12 cellular contexts compared by ENCODE assay signal in the genomic region with DNA sequence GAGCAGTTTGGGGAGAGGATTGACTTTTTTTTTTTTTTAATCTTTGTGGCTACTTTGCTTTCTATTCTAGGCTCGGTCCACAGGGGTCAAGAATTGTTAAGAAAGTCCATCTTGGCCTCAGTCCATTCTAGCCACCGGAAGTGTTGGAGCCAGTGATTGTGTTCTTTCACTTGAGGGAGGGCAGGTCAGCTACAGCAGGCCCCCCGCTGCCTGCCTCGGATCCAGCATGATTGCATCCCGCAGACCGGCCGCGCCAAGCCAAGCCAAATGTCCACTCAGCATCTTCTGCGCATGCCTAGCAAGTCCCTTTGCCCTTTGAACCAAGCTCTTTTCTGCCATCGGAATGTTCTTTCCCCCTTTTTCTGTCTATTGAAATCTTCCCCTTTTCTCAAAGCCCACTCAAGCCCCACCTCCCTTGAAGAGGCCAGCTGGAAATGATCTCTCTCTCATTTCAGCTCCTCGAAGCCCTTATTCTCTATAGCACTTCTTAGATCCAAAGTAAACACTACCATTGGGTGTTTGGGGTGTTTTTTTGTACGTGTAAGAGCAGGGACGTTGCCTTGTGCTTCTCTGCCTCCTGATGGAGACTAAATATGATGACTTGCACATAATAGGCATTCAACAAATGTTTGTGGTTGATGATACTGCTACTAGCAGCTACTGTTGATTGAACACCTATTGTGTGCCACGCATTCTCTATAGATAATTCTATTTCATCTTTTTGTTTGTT.
DNase-seq lines count a peak whose midpoint lies in the region; ATAC-seq, FAIRE-seq and TF ChIP-seq lines count a peak whose summit lies in the region.
"Had no signal": no experiment of that assay in that cellular context is flagged by ENCODE, and none has a peak within 500 bp of the region (broad histone marks: within the 10 kb centered on the region; RNA-seq: fewer than 3 reads in every experiment).

No MANE protein-coding gene starts in this region.

- no peaks in the 10 kb centered on the region for H3K36me3 Mint-ChIP-seq in activated naive CD8-positive, alpha-beta T cell
- no peaks in the 10 kb centered on the region for H3K36me3 Mint-ChIP-seq in activated naive CD8-positive, alpha-beta T cell treated with anti-CD3 and anti-CD28 coated beads for 36 hours

- peak overlapping the region; percentile 27 for H3K4me3 Mint-ChIP-seq in activated naive CD8-positive, alpha-beta T cell
- no peak overlapping the region for H3K4me3 Mint-ChIP-seq in activated naive CD8-positive, alpha-beta T cell treated with anti-CD3 and anti-CD28 coated beads for 36 hours

- H2BK120ac ChIP-seq in trophoblast cell (ENCODE audit: insufficient read depth, low read length, poor library complexity), result no peak overlapping the region

- H3K27me3 ChIP-seq in HepG2 (ENCODE audit: control insufficient read depth in 1 of 2, insufficient read depth in 2 of 2, low read length in 2 of 2) (no peaks in the 10 kb centered on the region), uterus (no peaks in the 10 kb centered on the region), trophoblast cell (ENCODE audit: insufficient read depth, low read length) (no peaks in the 10 kb centered on the region)
- H3K27me3 ChIP-seq: gastrocnemius medialis had no signal

- in situ Hi-C loops in astrocyte of the spinal cord (cut with HindIII; ENCODE audit: low sequenced_read_pairs), result no loop called here
- in situ Hi-C loops in HepG2 (cut with HindIII; ENCODE audit: extremely low pct_ligation_motif_present, low pct_unique_long_range_greater_than_20kb), result no loop called here

- H3K9ac ChIP-seq in HepG2 (ENCODE audit: insufficient read depth, low read depth, low read length) (no peak overlapping the region), trophoblast cell (ENCODE audit: low read length) (no peak overlapping the region)

- no peak overlapping the region for H3K27ac Mint-ChIP-seq in activated naive CD8-positive, alpha-beta T cell
- no peak overlapping the region for H3K27ac Mint-ChIP-seq in activated naive CD8-positive, alpha-beta T cell treated with anti-CD3 and anti-CD28 coated beads for 36 hours

- TF ChIP-seq CTCF in astrocyte of the spinal cord (IDR thresholded peaks at IDR 0.05; ENCODE audit: low read depth, low read length) (no peak), HepG2 (CRISPR knock-in tag; IDR thresholded peaks at IDR 0.05) (no peak), uterus (IDR thresholded peaks at IDR 0.05) (no peak), lower leg skin (IDR thresholded peaks at IDR 0.05) (no peak)

- no peak overlapping the region for H4K8ac ChIP-seq in trophoblast cell (ENCODE audit: low read depth, low read length)

- H3K4me1 Mint-ChIP-seq in activated naive CD8-positive, alpha-beta T cell (ENCODE audit: low read depth), result peaks cover 9% of the 10 kb centered on the region
- peaks cover 3% of the 10 kb centered on the region for H3K4me1 Mint-ChIP-seq in activated naive CD8-positive, alpha-beta T cell treated with anti-CD3 and anti-CD28 coated beads for 36 hours

- no peak for DNase-seq in activated naive CD8-positive, alpha-beta T cell treated with anti-CD3 and anti-CD28 coated beads for 36 hours
- DNase-seq in astrocyte of the spinal cord (ENCODE audit: low read depth, low spot score) (peak; percentile 47), HepG2 (ENCODE audit: low spot score) (no peak), uterus (peak; percentile 22 to 42), trophoblast cell (no peak), lower leg skin (ENCODE audit: low spot score in 2 of 2) (no peak)
- DNase-seq: gastrocnemius medialis; NCI-H2029 treated with DMSO at 0.1 percent for 48 hours; stimulated activated naive CD4-positive, alpha-beta T cell treated with Interleukin-2 at 50 U/mL for 16 hours had no signal

- no peaks in the 10 kb centered on the region for H3K9me3 Mint-ChIP-seq in activated naive CD8-positive, alpha-beta T cell (ENCODE audit: low read depth)
- no peaks in the 10 kb centered on the region for H3K9me3 Mint-ChIP-seq in activated naive CD8-positive, alpha-beta T cell treated with anti-CD3 and anti-CD28 coated beads for 36 hours

- H4K91ac ChIP-seq in trophoblast cell (ENCODE audit: low read depth, low read length), result no peak overlapping the region

- no peak overlapping the region for H3K4me3 ChIP-seq in astrocyte of the spinal cord (ENCODE audit: low read depth, low read length)
- no peak overlapping the region for H3K4me3 ChIP-seq in HepG2 (replicated peaks in 1 of 3; ENCODE audit: insufficient read depth in 1 of 3, low read depth in 2 of 3, low read length in 3 of 3)
- no peak overlapping the region for H3K4me3 ChIP-seq in uterus
- H3K4me3 ChIP-seq in trophoblast cell (ENCODE audit: low read depth, low read length), result no peak overlapping the region
- no peak overlapping the region for H3K4me3 ChIP-seq in lower leg skin (ENCODE audit: low read depth, poor library complexity, severe bottlenecking)
- H3K4me3 ChIP-seq: gastrocnemius medialis, SK-N-MC had no signal

- WGBS in HepG2 (ENCODE audit: low lambda C conversion rate), result 49% methylated on average over 10 of the region's 14 CpGs
- WGBS in trophoblast cell (ENCODE audit: extremely low coverage, insufficient coverage, insufficient read length), result no CpG with 5 or more reads among the region's 14 CpGs
- 51 to 70% methylated on average over 13 to 14 of the region's 14 CpGs for WGBS in lower leg skin, 2 donors

- no peak overlapping the region for H2BK12ac ChIP-seq in trophoblast cell (ENCODE audit: low read length)

- ATAC-seq in HepG2 (no peak), HG02884 (IDR thresholded peaks at IDR 0.05; ENCODE audit: unreplicated experiment) (no peak)
- ATAC-seq: gastrocnemius medialis had no signal

- H3K4me1 ChIP-seq in HepG2 (ENCODE audit: insufficient read depth, low read length) (0 out of 2 replicates have a peak, but pooled peaks cover 6% of the 10 kb centered on the region), uterus (no peaks in the 10 kb centered on the region), trophoblast cell (ENCODE audit: control insufficient read depth in 1 of 2, insufficient read depth in 2 of 2, low read length in 2 of 2) (no peaks in the 10 kb centered on the region)
- H3K4me1 ChIP-seq: gastrocnemius medialis had no signal

- no peak overlapping the region for H3K23ac ChIP-seq in trophoblast cell (ENCODE audit: low read length)

- no peak overlapping the region for H3K18ac ChIP-seq in trophoblast cell (ENCODE audit: low read length)

- FAIRE-seq in HepG2 (lab: Jason Lieb, UNC), result no peak

- no peak overlapping the region for H2AK5ac ChIP-seq in trophoblast cell (ENCODE audit: low read length)

- TF ChIP-seq EP300 in HepG2 (IDR thresholded peaks at IDR 0.05; ENCODE audit: low read depth in 2 of 2, low read length in 2 of 2) (no peak), HepG2 (CRISPR knock-in tag; IDR thresholded peaks at IDR 0.05; ENCODE audit: borderline replicate concordance) (no peak)

- BruUV-seq in HepG2 (replicated peaks; lab: Mats Ljungman, UMichigan), result no TSS peak

- H3K79me2 ChIP-seq in HepG2 (ENCODE audit: insufficient read depth, low read length) (no peaks in the 10 kb centered on the region), trophoblast cell (ENCODE audit: control insufficient read depth, insufficient read depth, low read length, poor library complexity) (no peaks in the 10 kb centered on the region)

- H3K27me3 Mint-ChIP-seq in activated naive CD8-positive, alpha-beta T cell, result no peaks in the 10 kb centered on the region
- H3K27me3 Mint-ChIP-seq in activated naive CD8-positive, alpha-beta T cell treated with anti-CD3 and anti-CD28 coated beads for 36 hours, result no peaks in the 10 kb centered on the region

- H4K20me1 ChIP-seq in HepG2 (ENCODE audit: insufficient read depth, low read length), result no peaks in the 10 kb centered on the region

- intact Hi-C loops in HepG2 (cut with micrococcal nuclease; ENCODE audit: unreplicated experiment), result no loop called here
- intact Hi-C loops in uterus (cut with DNase I; ENCODE audit: low total_unique reads), result no loop called here
- intact Hi-C loops in lower leg skin (cut with DNase I; ENCODE audit: low total_unique reads), result no loop called here

- H3K4ac ChIP-seq in trophoblast cell (ENCODE audit: low read depth, low read length), result no peak overlapping the region

- H3K27ac ChIP-seq in HepG2 (ENCODE audit: extremely low read length, insufficient read depth, low read length) (no peak overlapping the region), uterus (no peak overlapping the region), trophoblast cell (ENCODE audit: low read depth, low read length) (no peak overlapping the region)
- H3K27ac ChIP-seq: gastrocnemius medialis had no signal

- no peak overlapping the region for H4K12ac ChIP-seq in trophoblast cell (ENCODE audit: low read depth, low read length)

- H3K36me3 ChIP-seq in HepG2 (replicated peaks in 1 of 2; ENCODE audit: control insufficient read depth in 1 of 2, insufficient read depth in 2 of 2, low read length in 2 of 2), result no peaks in the 10 kb centered on the region
- H3K36me3 ChIP-seq in uterus, result no peaks in the 10 kb centered on the region
- H3K36me3 ChIP-seq in trophoblast cell (ENCODE audit: control insufficient read depth in 1 of 2, insufficient read depth in 2 of 2, low read length in 2 of 2), result no peaks in the 10 kb centered on the region
- H3K36me3 ChIP-seq: gastrocnemius medialis had no signal

- H2BK5ac ChIP-seq in trophoblast cell (ENCODE audit: low read depth, low read length, poor library complexity), result no peak overlapping the region

- H3K4me2 ChIP-seq in HepG2 (ENCODE audit: low read depth, low read length) (no peak overlapping the region), trophoblast cell (ENCODE audit: low read length) (no peak overlapping the region)

- POLR2A ChIA-PET in HepG2 (lab: Yijun Ruan, JAX), result no interaction called here

- H2AFZ ChIP-seq in HepG2 (ENCODE audit: low read length) (no peak overlapping the region), trophoblast cell (ENCODE audit: insufficient read depth, low read length, poor library complexity) (no peak overlapping the region)

- TF ChIP-seq RAD21 in HepG2 (CRISPR knock-in tag; IDR thresholded peaks at IDR 0.05), result no peak

- CTCF ChIA-PET in HepG2 (lab: Yijun Ruan, JAX; ENCODE audit: low intra/inter-chr PET ratio, low total read pairs), result no interaction called here

- H3K14ac ChIP-seq in trophoblast cell (ENCODE audit: low read length), result no peak overlapping the region

- no peak for TF ChIP-seq POLR2A in HepG2 (IDR thresholded peaks at IDR 0.05; ENCODE audit: insufficient read depth in 1 of 2, low read depth in 2 of 2, low read length in 2 of 2)
- no peak for TF ChIP-seq POLR2A in uterus (IDR thresholded peaks at IDR 0.05)
- TF ChIP-seq POLR2A in lower leg skin (IDR thresholded peaks at IDR 0.05), result no peak

- no peaks in the 10 kb centered on the region for H3K79me1 ChIP-seq in trophoblast cell (ENCODE audit: low read length)

- H3K9me3 ChIP-seq in HepG2 (ENCODE audit: low read length) (no peaks in the 10 kb centered on the region), uterus (no peaks in the 10 kb centered on the region), trophoblast cell (ENCODE audit: insufficient read depth, low read depth, low read length) (no peaks in the 10 kb centered on the region)
- H3K9me3 ChIP-seq: gastrocnemius medialis had no signal

TF ChIP-seq in HepG2, 621 proteins besides CTCF, POLR2A, EP300 and RAD21 (continues in another document):
- TF ChIP-seq HDAC6 (IDR thresholded peaks at IDR 0.05; ENCODE audit: low read depth, low read length), result no peak

Comparison
In these comparisons a context has a peak if more than half of its experiments do, and no peak if none do; other contexts are left out.
1. DNase-seq: peak in astrocyte of the spinal cord (single experiment) and uterus (2 of 2); none in activated naive CD8-positive, alpha-beta T cell treated with anti-CD3 and anti-CD28 coated beads for 36 hours (single experiment), HepG2 (single experiment), trophoblast cell (0 of 2) and lower leg skin (0 of 2).